ENCODE assay signal across 36 cellular contexts in genomic region chr6:45928721-45929305, GRCh38.
"Had no signal": no experiment of that assay in that cellular context is flagged by ENCODE, and none has a peak within 500 bp of the region (broad histone marks: within the 10 kb centered on the region; RNA-seq: fewer than 3 reads in every experiment).

No MANE protein-coding gene starts in this region.

- H3K27ac Mint-ChIP-seq: activated B cell treated with CpG ODN at 0.5 μM for 24 hours; activated CD4-positive, alpha-beta memory T cell treated with anti-CD3 and anti-CD28 coated beads for 36 hours; activated naive CD4-positive, alpha-beta T cell treated with anti-CD3 and anti-CD28 coated beads for 36 hours; activated naive CD8-positive, alpha-beta T cell; activated naive CD8-positive, alpha-beta T cell treated with anti-CD3 and anti-CD28 coated beads, Interleukin-2, amount 50 U/mL, for 24 hours; activated T-cell treated with anti-CD3 and anti-CD28 coated beads, Interleukin-2, amount 50 U/mL, for 72 hours; brain had no signal

- H3K9ac ChIP-seq: KMS-11 had no signal

- H3K4me2 ChIP-seq: KMS-11 had no signal

- H3K4me1 Mint-ChIP-seq: activated B cell treated with CpG ODN at 0.5 μM for 24 hours had no signal

- H3K9me3 Mint-ChIP-seq: activated B cell treated with CpG ODN at 0.5 μM for 24 hours; activated CD4-positive, alpha-beta memory T cell treated with anti-CD3 and anti-CD28 coated beads for 36 hours; activated naive CD4-positive, alpha-beta T cell treated with anti-CD3 and anti-CD28 coated beads for 36 hours; activated naive CD8-positive, alpha-beta T cell treated with anti-CD3 and anti-CD28 coated beads, Interleukin-2, amount 50 U/mL, for 24 hours; activated T-cell treated with anti-CD3 and anti-CD28 coated beads, Interleukin-2, amount 50 U/mL, for 72 hours had no signal

- ATAC-seq: activated naive CD8-positive, alpha-beta T cell treated with anti-CD3 and anti-CD28 coated beads, Interleukin-2, amount 50 U/mL, for 24 hours; activated T-cell treated with anti-CD3 and anti-CD28 coated beads, Interleukin-2, amount 50 U/mL, for 72 hours; PC-3; Right ventricle myocardium inferior had no signal

- H3K27me3 Mint-ChIP-seq: activated CD4-positive, alpha-beta memory T cell treated with anti-CD3 and anti-CD28 coated beads for 36 hours; activated naive CD8-positive, alpha-beta T cell; activated naive CD8-positive, alpha-beta T cell treated with anti-CD3 and anti-CD28 coated beads, Interleukin-2, amount 50 U/mL, for 24 hours had no signal

- H3K27me3 ChIP-seq: Peyer's patch had no signal

- H3K4me1 ChIP-seq: Peyer's patch had no signal

- DNase-seq: activated B cell treated with CpG ODN at 0.5 μM for 24 hours; activated CD4-positive, alpha-beta memory T cell treated with anti-CD3 and anti-CD28 coated beads for 36 hours; activated CD4-positive, alpha-beta T cell treated with anti-CD3 and anti-CD28 coated beads for 4 hours; activated CD4-positive, alpha-beta T cell treated with anti-CD3 and anti-CD28 coated beads, Interleukin-2, amount 50 U/mL, for 1 hour; activated CD4-positive, CD25-positive, alpha-beta regulatory T cell treated with anti-CD3 and anti-CD28 coated beads, Interleukin-2, amount 50 U/mL, for 72 hours; activated CD8-positive, alpha-beta memory T cell treated with anti-CD3 and anti-CD28 coated beads, Interleukin-2, amount 50 U/mL, for 4 hours; activated gamma-delta T cell treated with Interleukin-2 at 50 U/mL for 16 hours; activated naive CD4-positive, alpha-beta T cell treated with anti-CD3 and anti-CD28 coated beads for 36 hours; activated naive CD8-positive, alpha-beta T cell treated with anti-CD3 and anti-CD28 coated beads, Interleukin-2, amount 50 U/mL, for 24 hours; activated T-cell treated with anti-CD3 and anti-CD28 coated beads for 4 hours; activated T-cell treated with anti-CD3 and anti-CD28 coated beads, Interleukin-2, amount 50 U/mL, for 72 hours; anterior cingulate cortex; central memory CD4-positive, alpha-beta T cell; MM.1S; MV-4-11; NCI-H1092; NCI-H1436 treated with DMSO at 0.1 percent for 48 hours; NCI-H1694 treated with DMSO at 0.1 percent for 48 hours; NCI-H2029; NCI-H510A; NCI-H526; NCI-H748 treated with DMSO at 0.1 percent for 48 hours; NK-92 treated with Interleukin-12 subunit alpha and Interleukin-12 subunit beta, amount 100 ng/mL, for 24 hours; PC-3; Peyer's patch; SIG-M5; SW 1271; T-helper 1 cell; T-helper 2 cell; T-helper 9 cell had no signal

- H3K36me3 ChIP-seq: Peyer's patch had no signal

- H3K4me3 ChIP-seq: Peyer's patch had no signal

- H3K9me3 ChIP-seq: Peyer's patch had no signal

- H3K4me3 Mint-ChIP-seq: activated B cell treated with CpG ODN at 0.5 μM for 24 hours; activated CD4-positive, alpha-beta memory T cell treated with anti-CD3 and anti-CD28 coated beads for 36 hours; activated naive CD4-positive, alpha-beta T cell treated with anti-CD3 and anti-CD28 coated beads for 36 hours; activated naive CD8-positive, alpha-beta T cell; activated naive CD8-positive, alpha-beta T cell treated with anti-CD3 and anti-CD28 coated beads, Interleukin-2, amount 50 U/mL, for 24 hours; activated T-cell treated with anti-CD3 and anti-CD28 coated beads, Interleukin-2, amount 50 U/mL, for 72 hours; brain had no signal

- H3K36me3 Mint-ChIP-seq: activated naive CD8-positive, alpha-beta T cell; brain had no signal

- H3K27ac ChIP-seq: KMS-11, Peyer's patch, RWPE1, VCaP had no signal
